21 cellular contexts compared by ENCODE assay signal in the genomic region with DNA sequence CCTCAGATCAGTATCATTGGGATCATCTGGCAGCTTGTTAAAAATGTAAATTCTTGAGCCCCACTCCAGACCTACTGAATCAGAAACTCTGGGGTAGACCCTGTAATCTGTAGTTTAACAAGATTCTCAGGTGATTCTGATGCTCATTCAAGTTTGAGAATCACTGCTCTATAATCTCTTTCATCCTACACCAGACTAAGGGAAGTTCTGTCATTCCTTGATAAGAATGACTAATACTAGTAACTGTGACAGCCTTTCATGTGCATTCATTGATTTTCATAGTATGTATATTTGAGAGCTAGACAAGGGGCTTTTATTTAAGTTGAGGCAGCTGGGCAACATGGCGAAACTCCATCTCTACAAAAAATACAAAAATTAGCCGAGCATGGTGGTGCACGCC. TPM values are rescaled to one million over a fixed set of nuclear protein-coding genes. Genes with fewer than 3 reads are reported as not detected.
DNase-seq lines count a peak whose midpoint lies in the region; ATAC-seq and TF ChIP-seq lines count a peak whose summit lies in the region.
"Had no signal": no experiment of that assay in that cellular context is flagged by ENCODE, and none has a peak within 500 bp of the region (broad histone marks: within the 10 kb centered on the region; RNA-seq: fewer than 3 reads in every experiment).

No MANE protein-coding gene starts in this region.

- no peak overlapping the region for H3K4me3 ChIP-seq in GM12865 (ENCODE audit: low read depth, low read length)
- H3K4me3 ChIP-seq: Peyer's patch, SJCRH30 had no signal

- H3K4me3 Mint-ChIP-seq in activated CD4-positive, alpha-beta T cell treated with anti-CD3 and anti-CD28 coated beads for 36 hours = no peak overlapping the region
- H3K4me3 Mint-ChIP-seq in activated CD4-positive, alpha-beta T cell treated with anti-CD3 and anti-CD28 coated beads, Interleukin-2, amount 10 ng/mL, durations not matched to agents 7 days and 5 days = no peak overlapping the region
- no peak overlapping the region for H3K4me3 Mint-ChIP-seq in activated CD8-positive, alpha-beta T cell treated with anti-CD3 and anti-CD28 coated beads for 36 hours
- no peak overlapping the region for H3K4me3 Mint-ChIP-seq in stimulated activated naive CD8-positive, alpha-beta T cell treated with anti-CD3 and anti-CD28 coated beads, Interleukin-15, Interleukin-2, amounts not matched to agents 100 ng/mL and 50 ng/mL, for 24 hours
- H3K4me3 Mint-ChIP-seq: B cell, CD14-positive monocyte, H9, HFFc6 had no signal

- TF ChIP-seq CTCF in GM12865 (IDR thresholded peaks at IDR 0.05; ENCODE audit: insufficient read depth, low read depth, low read length, missing control alignments) = no peak
- TF ChIP-seq CTCF in activated CD8-positive, alpha-beta T cell treated with anti-CD3 and anti-CD28 coated beads for 36 hours (IDR thresholded peaks at IDR 0.05) = no peak

- peak overlapping the region; percentile 67 for H3K27ac Mint-ChIP-seq in activated CD4-positive, alpha-beta T cell treated with anti-CD3 and anti-CD28 coated beads for 36 hours
- H3K27ac Mint-ChIP-seq in activated CD4-positive, alpha-beta T cell treated with anti-CD3 and anti-CD28 coated beads, Interleukin-2, amount 10 ng/mL, durations not matched to agents 7 days and 5 days = no peak overlapping the region
- no peak overlapping the region for H3K27ac Mint-ChIP-seq in activated CD8-positive, alpha-beta T cell treated with anti-CD3 and anti-CD28 coated beads for 36 hours
- peak overlapping the region; percentile 21 for H3K27ac Mint-ChIP-seq in stimulated activated naive CD8-positive, alpha-beta T cell treated with anti-CD3 and anti-CD28 coated beads, Interleukin-15, Interleukin-2, amounts not matched to agents 100 ng/mL and 50 ng/mL, for 24 hours
- H3K27ac Mint-ChIP-seq: B cell, H9, HFFc6 had no signal

- no peak for DNase-seq in activated CD4-positive, alpha-beta T cell treated with anti-CD3 and anti-CD28 coated beads for 36 hours
- DNase-seq in activated CD4-positive, alpha-beta T cell treated with anti-CD3 and anti-CD28 coated beads, Interleukin-2, amount 10 ng/mL, durations not matched to agents 7 days and 5 days = no peak
- DNase-seq in GM12865 (ENCODE audit: low read depth) = peak; percentile 17
- DNase-seq in activated CD8-positive, alpha-beta T cell treated with anti-CD3 and anti-CD28 coated beads for 36 hours = no peak
- no peak for DNase-seq in DMS 273 (lab: John Stamatoyannopoulos, UW; ENCODE audit: unreplicated experiment)
- no peak for DNase-seq in NAMALWA (ENCODE audit: low spot score)
- DNase-seq: H9; HFFc6; NCI-H1105; NCI-H146; NCI-H2029; NCI-H2227 treated with DMSO at 0.1 percent for 48 hours; NCI-H510A treated with DMSO at 0.1 percent for 48 hours; NCI-H748 treated with DMSO at 0.1 percent for 48 hours; NK-92 treated with Interleukin-12 subunit alpha and Interleukin-12 subunit beta, amount 100 ng/mL, for 24 hours; Peyer's patch; SJCRH30 had no signal

- H3K9me3 Mint-ChIP-seq in activated CD4-positive, alpha-beta T cell treated with anti-CD3 and anti-CD28 coated beads for 36 hours (ENCODE audit: low read depth) = no peaks in the 10 kb centered on the region
- no peaks in the 10 kb centered on the region for H3K9me3 Mint-ChIP-seq in activated CD4-positive, alpha-beta T cell treated with anti-CD3 and anti-CD28 coated beads, Interleukin-2, amount 10 ng/mL, durations not matched to agents 7 days and 5 days
- no peaks in the 10 kb centered on the region for H3K9me3 Mint-ChIP-seq in activated CD8-positive, alpha-beta T cell treated with anti-CD3 and anti-CD28 coated beads for 36 hours
- no peaks in the 10 kb centered on the region for H3K9me3 Mint-ChIP-seq in stimulated activated naive CD8-positive, alpha-beta T cell treated with anti-CD3 and anti-CD28 coated beads, Interleukin-15, Interleukin-2, amounts not matched to agents 100 ng/mL and 50 ng/mL, for 24 hours
- H3K9me3 Mint-ChIP-seq: CD14-positive monocyte, H9, HFFc6 had no signal

- ATAC-seq in activated CD4-positive, alpha-beta T cell treated with anti-CD3 and anti-CD28 coated beads for 36 hours = peak; percentile 85
- peak; percentile 58 for ATAC-seq in activated CD8-positive, alpha-beta T cell treated with anti-CD3 and anti-CD28 coated beads for 36 hours
- ATAC-seq: HepG2 had no signal

- intact Hi-C loops in activated CD4-positive, alpha-beta T cell treated with anti-CD3 and anti-CD28 coated beads for 36 hours (cut with DNase I, micrococcal nuclease) = no loop called here
- intact Hi-C loops in activated CD8-positive, alpha-beta T cell treated with anti-CD3 and anti-CD28 coated beads for 36 hours (cut with micrococcal nuclease) = no loop called here

- CTCF ChIA-PET in activated CD4-positive, alpha-beta T cell treated with anti-CD3 and anti-CD28 coated beads for 36 hours (lab: Charles Lee) = interaction anchor here (0.7 to 1.5 kb wide), 5 partner anchors 8 to 378 kb away, joined by 3 to 4 read pairs (median 3); partner anchors contain the start of gene ELF5
- CTCF ChIA-PET in activated CD4-positive, alpha-beta T cell treated with anti-CD3 and anti-CD28 coated beads, Interleukin-2, amount 10 ng/mL, durations not matched to agents 7 days and 5 days (lab: Charles Lee) = interaction anchor here (0.7 to 1.4 kb wide), 7 partner anchors 9 to 513 kb away, joined by 3 to 5 read pairs (median 3); no protein-coding TSS in a partner anchor
- CTCF ChIA-PET in activated CD8-positive, alpha-beta T cell treated with anti-CD3 and anti-CD28 coated beads for 36 hours (lab: Charles Lee) = interaction anchor here (0.9 kb wide), 1 partner anchor 39 kb away, joined by 3 read pairs; no protein-coding TSS in a partner anchor

- POLR2A ChIA-PET in activated CD4-positive, alpha-beta T cell treated with anti-CD3 and anti-CD28 coated beads for 36 hours (lab: Charles Lee) = interaction anchor here (0.6 kb wide), 1 partner anchor 242 kb away, joined by 4 read pairs; no protein-coding TSS in a partner anchor
- POLR2A ChIA-PET in activated CD4-positive, alpha-beta T cell treated with anti-CD3 and anti-CD28 coated beads, Interleukin-2, amount 10 ng/mL, durations not matched to agents 7 days and 5 days (lab: Charles Lee) = no interaction called here
- POLR2A ChIA-PET in activated CD8-positive, alpha-beta T cell treated with anti-CD3 and anti-CD28 coated beads for 36 hours (lab: Charles Lee) = interaction anchor here (0.5 to 2.7 kb wide), 12 partner anchors 9 to 377 kb away, joined by 3 to 7 read pairs (median 3); no protein-coding TSS in a partner anchor

- H3K27me3 Mint-ChIP-seq in activated CD4-positive, alpha-beta T cell treated with anti-CD3 and anti-CD28 coated beads for 36 hours = no peaks in the 10 kb centered on the region
- H3K27me3 Mint-ChIP-seq in activated CD4-positive, alpha-beta T cell treated with anti-CD3 and anti-CD28 coated beads, Interleukin-2, amount 10 ng/mL, durations not matched to agents 7 days and 5 days = no peaks in the 10 kb centered on the region
- no peaks in the 10 kb centered on the region for H3K27me3 Mint-ChIP-seq in activated CD8-positive, alpha-beta T cell treated with anti-CD3 and anti-CD28 coated beads for 36 hours
- no peaks in the 10 kb centered on the region for H3K27me3 Mint-ChIP-seq in stimulated activated naive CD8-positive, alpha-beta T cell treated with anti-CD3 and anti-CD28 coated beads, Interleukin-15, Interleukin-2, amounts not matched to agents 100 ng/mL and 50 ng/mL, for 24 hours
- H3K27me3 Mint-ChIP-seq: B cell had no signal

- H3K4me1 Mint-ChIP-seq in activated CD4-positive, alpha-beta T cell treated with anti-CD3 and anti-CD28 coated beads for 36 hours = peaks cover 17% of the 10 kb centered on the region
- H3K4me1 Mint-ChIP-seq in activated CD4-positive, alpha-beta T cell treated with anti-CD3 and anti-CD28 coated beads, Interleukin-2, amount 10 ng/mL, durations not matched to agents 7 days and 5 days = peaks cover 8% of the 10 kb centered on the region
- peaks cover 2% of the 10 kb centered on the region for H3K4me1 Mint-ChIP-seq in activated CD8-positive, alpha-beta T cell treated with anti-CD3 and anti-CD28 coated beads for 36 hours (ENCODE audit: low read depth)
- H3K4me1 Mint-ChIP-seq in stimulated activated naive CD8-positive, alpha-beta T cell treated with anti-CD3 and anti-CD28 coated beads, Interleukin-15, Interleukin-2, amounts not matched to agents 100 ng/mL and 50 ng/mL, for 24 hours (ENCODE audit: low read depth) = no peaks in the 10 kb centered on the region
- H3K4me1 Mint-ChIP-seq: B cell, CD14-positive monocyte, H9 had no signal

- peaks cover 77% of the 10 kb centered on the region for H3K36me3 Mint-ChIP-seq in activated CD4-positive, alpha-beta T cell treated with anti-CD3 and anti-CD28 coated beads for 36 hours (ENCODE audit: low read depth)
- peaks cover 41% of the 10 kb centered on the region for H3K36me3 Mint-ChIP-seq in activated CD4-positive, alpha-beta T cell treated with anti-CD3 and anti-CD28 coated beads, Interleukin-2, amount 10 ng/mL, durations not matched to agents 7 days and 5 days (ENCODE audit: low read depth)
- peaks cover 68% of the 10 kb centered on the region for H3K36me3 Mint-ChIP-seq in activated CD8-positive, alpha-beta T cell treated with anti-CD3 and anti-CD28 coated beads for 36 hours (ENCODE audit: low read depth)
- H3K36me3 Mint-ChIP-seq in stimulated activated naive CD8-positive, alpha-beta T cell treated with anti-CD3 and anti-CD28 coated beads, Interleukin-15, Interleukin-2, amounts not matched to agents 100 ng/mL and 50 ng/mL, for 24 hours (ENCODE audit: low read depth) = peaks cover 84% of the 10 kb centered on the region

RNA-seq across cellular contexts. Expression of gene NAT10, which starts 30.0 kb away (rescaled TPM):
- 100 to 1,000 TPM; 142 to 147 TPM for total RNA-seq in activated CD4-positive, alpha-beta T cell treated with anti-CD3 and anti-CD28 coated beads for 36 hours
- total RNA-seq in activated CD4-positive, alpha-beta T cell treated with anti-CD3 and anti-CD28 coated beads, Interleukin-2, amount 10 ng/mL, durations not matched to agents 7 days and 5 days = 10 to 100 TPM; 73.4 to 82.2 TPM
- total RNA-seq in activated CD8-positive, alpha-beta T cell treated with anti-CD3 and anti-CD28 coated beads for 36 hours = 100 to 1,000 TPM; 129 to 137 TPM

Comparison
In these comparisons a context has a peak if more than half of its experiments do, and no peak if none do; other contexts are left out.
1. H3K27ac Mint-ChIP-seq: peak in activated CD4-positive, alpha-beta T cell treated with anti-CD3 and anti-CD28 coated beads for 36 hours (single experiment) and stimulated activated naive CD8-positive, alpha-beta T cell treated with anti-CD3 and anti-CD28 coated beads, Interleukin-15, Interleukin-2, amounts not matched to agents 100 ng/mL and 50 ng/mL, for 24 hours (single experiment); none in activated CD4-positive, alpha-beta T cell treated with anti-CD3 and anti-CD28 coated beads, Interleukin-2, amount 10 ng/mL, durations not matched to agents 7 days and 5 days (single experiment) and activated CD8-positive, alpha-beta T cell treated with anti-CD3 and anti-CD28 coated beads for 36 hours (single experiment).